In the genomic region with DNA sequence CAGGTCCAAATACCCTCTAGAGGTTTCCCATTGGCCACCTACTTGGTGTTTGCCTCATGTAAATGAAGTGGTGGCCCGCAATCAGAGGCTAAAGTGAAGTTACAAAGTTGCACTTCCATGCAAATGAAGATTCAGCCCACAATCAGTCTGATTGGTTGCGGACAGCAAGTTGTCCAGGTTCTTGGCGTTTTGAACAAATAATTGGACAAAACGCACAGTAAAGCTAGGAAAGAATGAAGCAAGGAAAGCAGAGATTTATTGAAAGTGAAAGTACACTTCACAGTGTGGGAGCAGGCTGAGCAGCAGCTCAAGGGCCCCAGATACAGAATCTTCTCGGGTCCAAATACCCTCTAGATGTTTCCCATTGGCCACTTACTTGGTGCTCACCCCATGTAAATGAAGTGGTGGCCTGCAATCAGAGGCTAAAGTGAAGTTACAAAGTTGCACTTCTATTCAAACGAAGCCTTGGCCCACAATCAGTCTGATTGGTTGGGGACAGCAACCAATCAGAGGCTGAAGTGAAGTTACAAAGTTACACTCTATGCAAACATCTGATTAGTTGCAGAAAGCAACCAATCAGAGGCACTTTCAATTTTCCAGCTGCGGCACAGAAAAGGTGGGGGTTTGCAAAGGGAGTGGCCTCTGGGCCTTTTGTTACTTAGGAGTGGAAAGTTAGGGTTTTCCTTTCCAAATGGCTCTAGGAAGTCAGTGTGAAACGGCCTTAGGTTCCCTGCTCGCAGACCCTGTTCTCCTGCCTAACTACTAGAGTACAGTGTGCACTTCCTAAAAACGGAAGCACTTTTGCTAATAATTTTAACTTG, we compare ENCODE assay signal across 8 cellular contexts. TPM values are rescaled to one million over a fixed set of nuclear protein-coding genes. Genes with fewer than 3 reads are reported as not detected.
A peak's percentile ranks its signal among the peaks of the same experiment; 100 is the strongest.
DNase-seq lines count a peak whose midpoint lies in the region; ATAC-seq, FAIRE-seq and TF ChIP-seq lines count a peak whose summit lies in the region.

No MANE protein-coding gene starts in this region.

- peaks cover 2% of the 10 kb centered on the region for H3K36me3 Mint-ChIP-seq in activated naive CD4-positive, alpha-beta T cell treated with anti-CD3 and anti-CD28 coated beads for 36 hours (ENCODE audit: low read depth)

- peaks cover 0 to 26% (median 6%) of the 10 kb centered on the region in 4 donors for H3K4me1 ChIP-seq in Peyer's patch

- peak; percentile 98 for FAIRE-seq in GM18507 (lab: Jason Lieb, UNC)

- TF ChIP-seq CTCF in Peyer's patch (IDR thresholded peaks at IDR 0.05), result peak in 1 of 6 experiments; percentile 2

- no peaks in the 10 kb centered on the region for H3K27me3 ChIP-seq in Peyer's patch

- peak overlapping the region; percentile 35 to 55 (median 44) for H3K4me3 ChIP-seq in Peyer's patch

- ATAC-seq in HG02943 (IDR thresholded peaks at IDR 0.05; ENCODE audit: low read depth, unreplicated experiment), result peak; percentile 48

- H3K36me3 ChIP-seq in Peyer's patch, result no peaks in the 10 kb centered on the region

- intact Hi-C loops in activated naive CD4-positive, alpha-beta T cell treated with anti-CD3 and anti-CD28 coated beads for 36 hours (cut with micrococcal nuclease), result loop anchor here (1.0 to 5.0 kb wide), 9 partner anchors 184 to 1176 kb away; a partner anchor contains a TSS

- peak overlapping the region; percentile 79 to 87 (median 84) for H3K27ac ChIP-seq in Peyer's patch

- peak; percentile 29 to 55 for TF ChIP-seq POLR2A in Peyer's patch (IDR thresholded peaks at IDR 0.05)

- H3K27me3 Mint-ChIP-seq in activated naive CD4-positive, alpha-beta T cell treated with anti-CD3 and anti-CD28 coated beads for 36 hours (ENCODE audit: low read depth), result no peaks in the 10 kb centered on the region

- DNase-seq in GM18507 (ENCODE audit: extremely low spot score, insufficient read length, low read depth) (no peak), Peyer's patch (peak; percentile 57 to 89 (median 74)), hippocampal formation (lab: John Stamatoyannopoulos, UW) (peak; percentile 39 to 48), NCI-H2171 (lab: John Stamatoyannopoulos, UW) (no peak), iPS-NIHi7 (ENCODE audit: extremely low spot score) (no peak)
- DNase-seq in activated naive CD4-positive, alpha-beta T cell treated with anti-CD3 and anti-CD28 coated beads for 36 hours, result peak; percentile 89
- peak; percentile 58 for DNase-seq in stimulated activated CD4-positive, alpha-beta T cell treated with anti-CD3 and anti-CD28 coated beads, Interleukin-2, amount 100 ng/mL, for 4 hours (ENCODE audit: low read depth)

- H3K27ac Mint-ChIP-seq in activated naive CD4-positive, alpha-beta T cell treated with anti-CD3 and anti-CD28 coated beads for 36 hours, result peak overlapping the region; percentile 91

- peaks cover 5% of the 10 kb centered on the region for H3K9me3 Mint-ChIP-seq in activated naive CD4-positive, alpha-beta T cell treated with anti-CD3 and anti-CD28 coated beads for 36 hours

- peaks cover 49% of the 10 kb centered on the region for H3K4me1 Mint-ChIP-seq in activated naive CD4-positive, alpha-beta T cell treated with anti-CD3 and anti-CD28 coated beads for 36 hours (ENCODE audit: low read depth)

- no peaks in the 10 kb centered on the region for H3K9me3 ChIP-seq in Peyer's patch

- CTCF ChIA-PET in activated naive CD4-positive, alpha-beta T cell treated with anti-CD3 and anti-CD28 coated beads for 36 hours (lab: Charles Lee), result interaction anchor here (0.8 to 1.3 kb wide), 2 partner anchors 59 to 61 kb away, joined by 3 to 4 read pairs; no protein-coding TSS in a partner anchor

- peak overlapping the region; percentile 82 for H3K4me3 Mint-ChIP-seq in activated naive CD4-positive, alpha-beta T cell treated with anti-CD3 and anti-CD28 coated beads for 36 hours

RNA-seq across cellular contexts. Expression of a gene that starts 4.7 kb away (rescaled TPM):
- total RNA-seq in Peyer's patch, result 100 to 1,000 TPM in 2 of 4 donors, 10 to 100 TPM in 2; 19.8 to 189 (median 107) TPM
- 10 to 100 TPM; 35.2 to 36.4 TPM for total RNA-seq in activated naive CD4-positive, alpha-beta T cell treated with anti-CD3 and anti-CD28 coated beads for 36 hours

Comparison
In these comparisons a context has a peak if more than half of its experiments do, and no peak if none do; other contexts are left out.
1. DNase-seq: peak in Peyer's patch (3 of 3), activated naive CD4-positive, alpha-beta T cell treated with anti-CD3 and anti-CD28 coated beads for 36 hours (single experiment), hippocampal formation (2 of 2) and stimulated activated CD4-positive, alpha-beta T cell treated with anti-CD3 and anti-CD28 coated beads, Interleukin-2, amount 100 ng/mL, for 4 hours (single experiment); none in GM18507 (single experiment), NCI-H2171 (single experiment) and iPS-NIHi7 (single experiment).